Comparison of ENCODE assay signal across 8 cellular contexts in genomic region chr17:32349854-32350661, GRCh38. TPM values are rescaled to one million over a fixed set of nuclear protein-coding genes. Genes with fewer than 3 reads are reported as not detected.
A peak's percentile ranks its signal among the peaks of the same experiment; 100 is the strongest.
DNase-seq lines count a peak whose midpoint lies in the region; ATAC-seq and TF ChIP-seq lines count a peak whose summit lies in the region.

ZNF207 (plus strand) TSS chr17:32350157; CDS start chr17:32350286, 129 bp downstream.

- DNase-seq in NCI-H774 (lab: John Stamatoyannopoulos, UW) (peak; percentile 97), dermis blood vessel endothelial cell (peak; percentile 98), left lung (peak; percentile 96 to 97)
- DNase-seq in activated CD4-positive, alpha-beta T cell treated with anti-CD3 and anti-CD28 coated beads, Interleukin-2, amount 50 U/mL, for 4 hours = peak; percentile 93
- peak; percentile 90 to 92 for DNase-seq in stimulated activated CD4-positive, alpha-beta T cell treated with anti-CD3 and anti-CD28 coated beads, Interleukin-2, amount 100 ng/mL, for 48 hours

- intact Hi-C loops in left lung (cut with DNase I) = no loop called here

- H3K27ac ChIP-seq in BLaER1 treated with 17β-estradiol and CSF1 and Interleukin-3, amounts not matched to agents 10 nM and 100 nM = peak within 1 kb of the TSS; percentile 96 to 99 (median 98)
- peak within 1 kb of the TSS; percentile 96 to 99 for H3K27ac ChIP-seq in left lung

- H3K27me3 ChIP-seq in BLaER1 treated with 17β-estradiol and CSF1 and Interleukin-3, amounts not matched to agents 10 nM and 100 nM = no peaks in the 10 kb centered on the region
- H3K27me3 ChIP-seq in left lung = no peaks in the 10 kb centered on the region

- H3K4me3 ChIP-seq in BLaER1 treated with 17β-estradiol and CSF1 and Interleukin-3, amounts not matched to agents 10 nM and 100 nM = peak within 1 kb of the TSS; percentile 75 to 91 (median 82)
- H3K4me3 ChIP-seq in left lung = peak within 1 kb of the TSS; percentile 90 to 95

- peaks cover 42 to 45% (median 43%) of the 10 kb centered on the region in 11 experiments for H4K20me1 ChIP-seq in BLaER1 treated with 17β-estradiol and CSF1 and Interleukin-3, amounts not matched to agents 10 nM and 100 nM

- peak; percentile 91 for ATAC-seq in GM19351 (IDR thresholded peaks at IDR 0.05; ENCODE audit: unreplicated experiment)
- ATAC-seq in HG03565 (IDR thresholded peaks at IDR 0.05; ENCODE audit: unreplicated experiment) = peak; percentile 94
- peak; percentile 99 for ATAC-seq in left lung

- TF ChIP-seq CTCF in left lung (IDR thresholded peaks at IDR 0.05) = no peak

- H3K4me1 ChIP-seq in BLaER1 treated with 17β-estradiol and CSF1 and Interleukin-3, amounts not matched to agents 10 nM and 100 nM = peaks cover 39 to 53% (median 43%) of the 10 kb centered on the region in 10 experiments
- H3K4me1 ChIP-seq in left lung = peaks cover 29 to 49% of the 10 kb centered on the region in 2 donors

- H3K9me3 ChIP-seq in BLaER1 treated with 17β-estradiol and CSF1 and Interleukin-3, amounts not matched to agents 10 nM and 100 nM (replicated peaks in 1 of 11) = no peaks in the 10 kb centered on the region
- H3K9me3 ChIP-seq in left lung = no peaks in the 10 kb centered on the region

- H3K9ac ChIP-seq in BLaER1 treated with 17β-estradiol and CSF1 and Interleukin-3, amounts not matched to agents 10 nM and 100 nM = peak within 1 kb of the TSS; percentile 96 to 99 (median 98)

- H3K36me3 ChIP-seq in BLaER1 treated with 17β-estradiol and CSF1 and Interleukin-3, amounts not matched to agents 10 nM and 100 nM = peaks cover 33 to 38% (median 36%) of the 10 kb centered on the region in 11 experiments
- peaks cover 0 to 36% of the 10 kb centered on the region in 2 donors for H3K36me3 ChIP-seq in left lung

- H3K4me2 ChIP-seq in BLaER1 treated with 17β-estradiol and CSF1 and Interleukin-3, amounts not matched to agents 10 nM and 100 nM = peak within 1 kb of the TSS; percentile 78 to 100 (median 94)

RNA-seq across cellular contexts. Expression of gene ZNF207, which starts in this region (rescaled TPM):
- total RNA-seq in dermis blood vessel endothelial cell (115 and 117 TPM in 2 replicates), left lung (100 to 1,000 TPM; 130 to 166 TPM)

Comparison
In these comparisons a context has a peak if more than half of its experiments do, and no peak if none do; other contexts are left out.
1. Peak in every context shown above with its lines: DNase-seq, ATAC-seq, H3K4me3 ChIP-seq and H3K27ac ChIP-seq.